8 cellular contexts compared by ENCODE assay signal in genomic region chr1:204493145-204493881, GRCh38. TPM values are rescaled to one million over a fixed set of nuclear protein-coding genes. Genes with fewer than 3 reads are reported as not detected.
DNase-seq lines count a peak whose midpoint lies in the region; ATAC-seq lines count a peak whose summit lies in the region.

No MANE protein-coding gene starts in this region.

- DNase-seq in DMS53 (lab: John Stamatoyannopoulos, UW) (peak; percentile 80), DMS53 treated with DMSO at 0.1 percent for 48 hours (lab: John Stamatoyannopoulos, UW; ENCODE audit: unreplicated experiment) (no peak), NCI-H2029 treated with DMSO at 0.1 percent for 48 hours (lab: John Stamatoyannopoulos, UW) (peak; percentile 53), right cardiac atrium (peak; percentile 86 to 92 (median 91)), renal cortical epithelial cell (ENCODE audit: low read depth) (peak; percentile 40), KG1 (lab: John Stamatoyannopoulos, UW) (no peak)

- peaks cover 4% of the 10 kb centered on the region for H3K4me1 ChIP-seq in right cardiac atrium (ENCODE audit: control insufficient read depth, insufficient read depth, low read length)

- no peaks in the 10 kb centered on the region for H3K9me3 ChIP-seq in right cardiac atrium (ENCODE audit: control insufficient read depth, low read length)

- 8 to 11% (median 9%) methylated on average over 11 of the region's 11 CpGs for whole genome bisulfite sequencing in adipose tissue, 3 donors
- 13% methylated on average over 11 of the region's 11 CpGs for WGBS in right cardiac atrium

- ATAC-seq in right cardiac atrium (peak; percentile 82 to 89), HG03175 (IDR thresholded peaks at IDR 0.05; ENCODE audit: unreplicated experiment) (no peak)

- H3K27ac ChIP-seq in adipose tissue (ENCODE audit: low read depth, low read length) (peak overlapping the region; percentile 35), right cardiac atrium (ENCODE audit: low read length) (peak overlapping the region; percentile 59)

- intact Hi-C loops in right cardiac atrium (cut with DNase I): loop anchor here in 1 of 4 donors (5.0 kb wide), 1 partner anchor 41 kb away; no protein-coding TSS in a partner anchor

- no peaks in the 10 kb centered on the region for H3K27me3 ChIP-seq in right cardiac atrium (ENCODE audit: control insufficient read depth, insufficient read depth)

- peak overlapping the region; percentile 72 for H3K4me3 ChIP-seq in right cardiac atrium (ENCODE audit: low read length)

RNA-seq across cellular contexts. Expression of gene PIK3C2B, which starts 1.3 kb away (rescaled TPM):
- 10 to 100 TPM in 2 of 3 donors, 1 to 10 TPM in 1; 4.9 to 13.6 (median 13.2) TPM for polyA plus RNA-seq in adipose tissue
- 10 to 100 TPM; 24.9 to 32.7 (median 29.0) TPM for total RNA-seq in right cardiac atrium
- polyA plus RNA-seq in right cardiac atrium: 13.3 TPM
- total RNA-seq in renal cortical epithelial cell: 1.9 and 9.7 TPM in 2 replicates

RNA-seq across cellular contexts. Expression of gene MDM4, which starts 22.9 kb away (rescaled TPM):
- polyA plus RNA-seq in adipose tissue: 1 to 10 TPM; 3.7 to 7.6 (median 7.0) TPM
- 10 to 100 TPM; 29.9 to 48.2 (median 34.9) TPM for total RNA-seq in right cardiac atrium
- polyA plus RNA-seq in right cardiac atrium: 10.5 TPM
- total RNA-seq in renal cortical epithelial cell: 13.7 and 44.5 TPM in 2 replicates

Comparison
In these comparisons a context has a peak if more than half of its experiments do, and no peak if none do; other contexts are left out.
1. DNase-seq: peak in DMS53 (single experiment), NCI-H2029 treated with DMSO at 0.1 percent for 48 hours (single experiment), right cardiac atrium (3 of 3) and renal cortical epithelial cell (single experiment); none in DMS53 treated with DMSO at 0.1 percent for 48 hours (single experiment) and KG1 (single experiment).